8 cellular contexts compared by ENCODE assay signal in the genomic region with DNA sequence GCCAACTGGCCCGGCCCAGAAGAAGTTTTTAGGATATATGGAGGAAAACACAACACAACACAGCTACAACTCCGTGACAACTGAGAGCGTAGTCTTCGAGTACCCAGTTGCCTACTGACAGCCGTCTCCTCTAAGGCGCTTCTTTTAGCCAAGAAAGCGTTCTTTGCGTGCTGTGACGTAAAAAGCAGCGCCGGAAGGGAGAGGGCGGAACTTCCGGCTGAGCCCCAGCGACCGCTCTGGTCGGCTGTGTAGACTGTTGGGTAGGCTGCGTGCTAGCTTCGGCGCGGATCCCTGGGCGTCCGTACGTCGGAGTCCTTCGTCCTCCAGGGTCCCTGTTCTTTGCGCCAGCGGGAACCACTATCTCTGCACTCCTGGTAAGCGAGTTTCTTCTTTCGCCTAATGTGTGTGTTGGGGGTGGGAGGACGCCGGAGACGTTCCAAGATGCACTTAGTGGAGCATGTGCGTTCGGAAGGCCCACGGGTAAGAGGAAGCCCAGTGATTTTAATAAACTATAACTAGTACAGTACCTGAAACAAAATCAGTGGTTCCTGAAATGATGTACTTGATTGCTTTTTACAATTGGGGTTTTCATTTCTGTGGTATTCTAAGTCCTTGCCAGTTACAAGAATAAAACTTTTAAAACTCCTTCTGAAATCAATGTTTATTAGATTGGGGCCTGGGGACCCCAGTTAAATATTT. TPM values are rescaled to one million over a fixed set of nuclear protein-coding genes. Genes with fewer than 3 reads are reported as not detected.
DNase-seq lines count a peak whose midpoint lies in the region; ATAC-seq, FAIRE-seq and TF ChIP-seq lines count a peak whose summit lies in the region.

A gene (plus strand): TSS at position 239 of the 699 bp plus-strand sequence. CDS start 2,914 bp downstream, outside the sequence.

- no peaks in the 10 kb centered on the region for H3K9me3 ChIP-seq in esophagus squamous epithelium

- intact Hi-C loops in esophagus squamous epithelium (cut with DNase I) = no loop called here

- peak; percentile 51 for DNase-seq in DMS53 treated with DMSO at 0.1 percent for 48 hours (lab: John Stamatoyannopoulos, UW; ENCODE audit: unreplicated experiment)
- DNase-seq in KG1 (lab: John Stamatoyannopoulos, UW) = peak; percentile 96
- DNase-seq in RCC 7860 (ENCODE audit: low spot score) = peak; percentile 79
- peak; percentile 93 to 94 for DNase-seq in activated T-cell treated with anti-CD3 and anti-CD28 coated beads, Interleukin-2, amount 50 U/mL, for 72 hours
- DNase-seq in esophagus squamous epithelium (lab: John Stamatoyannopoulos, UW) = peak; percentile 43
- DNase-seq in myocyte (ENCODE audit: low read depth) = peak; percentile 95
- DNase-seq in stimulated activated CD8-positive, alpha-beta memory T cell treated with anti-CD3 and anti-CD28 coated beads, Interleukin-7, amount 100 ng/mL, for 48 hours (ENCODE audit: extremely low read depth in 1 of 2, low read depth in 1 of 2) = peak; percentile 76 to 87

- H3K9me3 Mint-ChIP-seq in activated T-cell treated with anti-CD3 and anti-CD28 coated beads, Interleukin-2, amount 50 U/mL, for 72 hours = peaks cover 0 to 1% of the 10 kb centered on the region in 2 donors

- WGBS in esophagus squamous epithelium, 2 donors = 0 to 1% methylated on average over 14 to 27 of the region's 35 CpGs

- peaks cover 7 to 41% (median 10%) of the 10 kb centered on the region in 3 donors for H3K4me1 ChIP-seq in esophagus squamous epithelium

- H3K36me3 Mint-ChIP-seq in activated T-cell treated with anti-CD3 and anti-CD28 coated beads, Interleukin-2, amount 50 U/mL, for 72 hours (ENCODE audit: insufficient read depth in 2 of 2) = peaks cover 7 to 32% of the 10 kb centered on the region in 2 donors

- H3K4me3 Mint-ChIP-seq in activated T-cell treated with anti-CD3 and anti-CD28 coated beads, Interleukin-2, amount 50 U/mL, for 72 hours = peak within 1 kb of the TSS; percentile 96

- peak; percentile 58 for FAIRE-seq in RCC 7860 (lab: Jason Lieb, UNC)

- peaks cover 0 to 22% (median 0%) of the 10 kb centered on the region in 3 donors for H3K36me3 ChIP-seq in esophagus squamous epithelium

- H3K27me3 Mint-ChIP-seq in activated T-cell treated with anti-CD3 and anti-CD28 coated beads, Interleukin-2, amount 50 U/mL, for 72 hours (ENCODE audit: low read depth) = no peaks in the 10 kb centered on the region

- H3K4me1 Mint-ChIP-seq in activated T-cell treated with anti-CD3 and anti-CD28 coated beads, Interleukin-2, amount 50 U/mL, for 72 hours (ENCODE audit: low read depth) = peaks cover 52% of the 10 kb centered on the region

- ATAC-seq in GM21723 (IDR thresholded peaks at IDR 0.05; ENCODE audit: unreplicated experiment) = peak; percentile 99
- peak; percentile 99 for ATAC-seq in activated T-cell treated with anti-CD3 and anti-CD28 coated beads, Interleukin-2, amount 50 U/mL, for 72 hours (replicated peaks in 1 of 2)

- peak within 1 kb of the TSS; percentile 83 to 94 (median 92) for H3K27ac ChIP-seq in esophagus squamous epithelium

- peak within 1 kb of the TSS; percentile 68 to 84 (median 78) for H3K4me3 ChIP-seq in esophagus squamous epithelium

- no peak for TF ChIP-seq CTCF in esophagus squamous epithelium (IDR thresholded peaks at IDR 0.05)

- H3K27me3 ChIP-seq in esophagus squamous epithelium = peaks cover 0 to 28% (median 0%) of the 10 kb centered on the region in 4 donors

- H3K27ac Mint-ChIP-seq in activated T-cell treated with anti-CD3 and anti-CD28 coated beads, Interleukin-2, amount 50 U/mL, for 72 hours = peak within 1 kb of the TSS; percentile 94

- TF ChIP-seq POLR2A in esophagus squamous epithelium (IDR thresholded peaks at IDR 0.05) = peak in 3 of 4 donors; percentile 16 to 88 (median 80)

RNA-seq across cellular contexts. Expression of the gene that starts here (rescaled TPM):
- 10 to 100 TPM; 19.3 to 22.0 TPM for total RNA-seq in activated T-cell treated with anti-CD3 and anti-CD28 coated beads, Interleukin-2, amount 50 U/mL, for 72 hours
- total RNA-seq in esophagus squamous epithelium (10 to 100 TPM; 15.3 to 32.8 (median 27.7) TPM), myocyte (39.2 and 40.5 TPM in 2 replicates)
- polyA plus RNA-seq in myocyte (2012) = 9.8 TPM

Comparison
In these comparisons a context has a peak if more than half of its experiments do, and no peak if none do; other contexts are left out.
1. Peak in every context shown above with its lines: DNase-seq, ATAC-seq, H3K4me3 ChIP-seq and H3K27ac ChIP-seq.
2. DNase-seq: peak in every context shown above with its lines; median percentile 96 in KG1; 95 in myocyte; 94 in activated T-cell treated with anti-CD3 and anti-CD28 coated beads, Interleukin-2, amount 50 U/mL, for 72 hours; 82 in stimulated activated CD8-positive, alpha-beta memory T cell treated with anti-CD3 and anti-CD28 coated beads, Interleukin-7, amount 100 ng/mL, for 48 hours; 79 in RCC 7860; 51 in DMS53 treated with DMSO at 0.1 percent for 48 hours; 43 in esophagus squamous epithelium.